ENCODE assay signal across 12 cellular contexts in the genomic region with DNA sequence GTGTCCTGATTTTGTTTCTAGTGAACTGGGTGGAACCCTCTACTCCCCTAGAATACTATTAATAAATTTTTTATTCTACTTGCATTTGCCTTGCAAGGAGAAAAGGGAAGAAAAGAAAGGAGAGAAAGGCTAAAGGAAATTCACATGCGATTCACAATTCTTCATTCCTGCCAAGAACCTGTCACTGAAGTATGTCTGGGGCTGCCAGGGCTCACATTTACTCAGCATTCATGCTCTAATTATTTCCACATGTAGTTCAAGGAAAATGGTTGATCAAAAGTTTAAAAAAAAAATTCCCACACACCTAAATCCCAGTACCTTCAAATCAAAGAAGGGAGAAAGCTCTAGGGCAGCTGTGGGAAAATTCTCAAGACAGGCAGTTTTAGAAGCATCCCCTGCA. TPM values are rescaled to one million over a fixed set of nuclear protein-coding genes. Genes with fewer than 3 reads are reported as not detected.
DNase-seq lines count a peak whose midpoint lies in the region; ATAC-seq, FAIRE-seq and TF ChIP-seq lines count a peak whose summit lies in the region.
"Had no signal": no experiment of that assay in that cellular context is flagged by ENCODE, and none has a peak within 500 bp of the region (broad histone marks: within the 10 kb centered on the region; RNA-seq: fewer than 3 reads in every experiment).

No MANE protein-coding gene starts in this region.

- H3K79me2 ChIP-seq in astrocyte (ENCODE audit: insufficient read depth, low read length) = peaks cover 100% of the 10 kb centered on the region

- H4K20me1 ChIP-seq in astrocyte (ENCODE audit: insufficient read depth, low read length) = peaks cover 48% of the 10 kb centered on the region

- TF ChIP-seq POLR2A in erythroblast (IDR thresholded peaks at IDR 0.05; ENCODE audit: low read length) = no peak

- peak overlapping the region; percentile 4 for H3K4me3 ChIP-seq in astrocyte (ENCODE audit: insufficient read depth, low read depth, low read length)
- H3K4me3 ChIP-seq: SJSA1 had no signal

- H3K27me3 Mint-ChIP-seq in astrocyte (ENCODE audit: low read depth, unreplicated experiment) = no peaks in the 10 kb centered on the region

- H3K4me1 Mint-ChIP-seq in astrocyte (ENCODE audit: low read depth, unreplicated experiment) = peaks cover 72% of the 10 kb centered on the region
- H3K4me1 Mint-ChIP-seq: CD8-positive, alpha-beta memory T cell had no signal

- FAIRE-seq in astrocyte (lab: Jason Lieb, UNC) = peak; percentile 71
- FAIRE-seq: GM12892 had no signal

- no peak overlapping the region for H2AFZ ChIP-seq in astrocyte (ENCODE audit: low read depth, low read length)

- H3K9me3 ChIP-seq in astrocyte (ENCODE audit: insufficient read depth, low read depth, low read length) = no peaks in the 10 kb centered on the region
- H3K9me3 ChIP-seq: SJSA1 had no signal

- no peak overlapping the region for H3K4me3 Mint-ChIP-seq in astrocyte (ENCODE audit: unreplicated experiment)
- H3K4me3 Mint-ChIP-seq: CD8-positive, alpha-beta memory T cell had no signal

- peaks cover 30% of the 10 kb centered on the region for H3K36me3 Mint-ChIP-seq in astrocyte (ENCODE audit: low read depth, unreplicated experiment)
- H3K36me3 Mint-ChIP-seq: CD8-positive, alpha-beta memory T cell had no signal

- H3K9me3 Mint-ChIP-seq in astrocyte (ENCODE audit: unreplicated experiment) = no peaks in the 10 kb centered on the region
- H3K9me3 Mint-ChIP-seq: CD8-positive, alpha-beta memory T cell had no signal

- no peak for TF ChIP-seq CTCF in astrocyte (IDR thresholded peaks at IDR 0.05; ENCODE audit: insufficient read depth, low read depth, low read length)

- peaks cover 52% of the 10 kb centered on the region for H3K36me3 ChIP-seq in astrocyte (ENCODE audit: insufficient read depth, low read length)

- peak overlapping the region; percentile 62 for H3K4me2 ChIP-seq in astrocyte (ENCODE audit: low read length)

- DNase-seq in Daoy (ENCODE audit: low read depth) (peak; percentile 46), astrocyte (ENCODE audit: low read depth) (peak; percentile 95), left cardiac atrium (no peak), renal cortical epithelial cell (ENCODE audit: low read depth) (peak; percentile 32), NCI-H1417 (lab: John Stamatoyannopoulos, UW) (no peak), SW 1271 (lab: John Stamatoyannopoulos, UW) (no peak), erythroblast (lab: John Stamatoyannopoulos, UW) (no peak)
- DNase-seq in activated CD4-positive, alpha-beta T cell treated with anti-CD3 and anti-CD28 coated beads for 48 hours = no peak
- DNase-seq: CD8-positive, alpha-beta memory T cell; Karpas-422 had no signal

- H3K4me1 ChIP-seq in astrocyte (ENCODE audit: insufficient read depth, low read length) = peaks cover 74% of the 10 kb centered on the region

- ATAC-seq in left cardiac atrium = peak; percentile 42 to 66

- H3K27ac ChIP-seq in astrocyte (ENCODE audit: low read depth, low read length) = peak overlapping the region; percentile 83
- H3K27ac ChIP-seq: SJSA1 had no signal

- peak overlapping the region; percentile 60 for H3K9ac ChIP-seq in astrocyte (ENCODE audit: low read length)

- intact Hi-C loops in left cardiac atrium (cut with DNase I) = no loop called here

- peak overlapping the region; percentile 37 for H3K27ac Mint-ChIP-seq in astrocyte (ENCODE audit: unreplicated experiment)
- H3K27ac Mint-ChIP-seq: CD8-positive, alpha-beta memory T cell had no signal

- H3K27me3 ChIP-seq in astrocyte (ENCODE audit: insufficient read depth, low read length) = no peaks in the 10 kb centered on the region
- H3K27me3 ChIP-seq: SJSA1 had no signal

RNA-seq across cellular contexts. Expression of a gene that starts 24.9 kb away (rescaled TPM):
- 476 and 490 TPM in 2 replicates for total RNA-seq in Daoy (2014; rRNA removed; shearing (Covaris generic))
- total RNA-seq in astrocyte (1,010 and 1,056 TPM in 2 replicates), left cardiac atrium (100 to 1,000 TPM; 376 to 503 TPM), renal cortical epithelial cell (740 and 1,387 TPM in 2 replicates)

Comparison
In these comparisons a context has a peak if more than half of its experiments do, and no peak if none do; other contexts are left out.
1. DNase-seq: peak in Daoy (single experiment), astrocyte (single experiment) and renal cortical epithelial cell (single experiment); none in left cardiac atrium (single experiment), NCI-H1417 (0 of 3), SW 1271 (0 of 2), activated CD4-positive, alpha-beta T cell treated with anti-CD3 and anti-CD28 coated beads for 48 hours (single experiment) and erythroblast (0 of 2).